In the genomic region with DNA sequence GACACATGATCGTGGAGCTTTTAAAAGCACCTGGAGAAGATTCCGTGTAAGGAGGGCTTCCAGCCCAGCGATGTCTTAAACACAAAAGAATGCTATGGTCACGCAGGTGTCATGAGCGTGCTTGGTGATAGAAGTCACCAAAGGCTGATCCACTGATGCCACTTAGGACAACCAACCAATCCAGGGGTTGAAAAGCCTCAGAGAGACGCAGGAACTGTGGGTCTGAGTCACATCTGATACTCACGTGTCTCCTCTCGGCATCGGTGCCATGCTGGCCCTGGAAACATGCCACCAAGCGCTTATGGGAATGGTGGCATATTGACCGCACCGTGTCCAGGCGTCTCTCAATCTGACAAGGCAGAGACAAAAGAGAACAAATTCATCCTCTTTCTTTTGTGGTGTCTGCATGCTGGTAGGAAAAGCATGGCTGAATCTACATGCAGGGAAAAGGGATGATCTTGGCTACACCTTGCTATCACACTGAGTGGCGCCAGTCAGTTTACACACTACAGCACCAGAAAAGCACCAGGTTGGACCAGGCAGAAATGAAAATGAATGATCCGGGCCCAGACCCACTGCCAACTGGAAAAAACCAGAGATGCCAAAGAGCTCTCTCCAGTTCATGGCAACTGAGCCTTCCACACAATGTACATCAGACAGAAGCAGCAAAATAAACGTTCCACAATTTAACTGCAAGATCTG, we compare ENCODE assay signal across 14 cellular contexts. TPM values are rescaled to one million over a fixed set of nuclear protein-coding genes. Genes with fewer than 3 reads are reported as not detected.
DNase-seq lines count a peak whose midpoint lies in the region; ATAC-seq, FAIRE-seq and TF ChIP-seq lines count a peak whose summit lies in the region.
"Had no signal": no experiment of that assay in that cellular context is flagged by ENCODE, and none has a peak within 500 bp of the region (broad histone marks: within the 10 kb centered on the region; RNA-seq: fewer than 3 reads in every experiment).

No MANE protein-coding gene starts in this region.

- POLR2A ChIA-PET in HepG2 (lab: Yijun Ruan, JAX), result no interaction called here

- 84% methylated on average over 12 of the region's 16 CpGs for whole genome bisulfite sequencing in right lobe of liver (ENCODE audit: insufficient coverage, low coverage, low lambda C conversion rate, missing lambda C conversion rate)
- 94% methylated on average over 16 of the region's 16 CpGs for WGBS in HepG2 (ENCODE audit: low lambda C conversion rate)

- H3K27ac ChIP-seq in right lobe of liver (peak overlapping the region; percentile 1 to 35 (median 24)), HepG2 (ENCODE audit: extremely low read length, insufficient read depth, low read length) (no peak overlapping the region), brain microvascular endothelial cell (peak overlapping the region; percentile 71), osteoblast (ENCODE audit: low read depth, low read length) (peak overlapping the region; percentile 85)
- H3K27ac ChIP-seq: ovary, VCaP had no signal

- CTCF ChIA-PET in HepG2 (lab: Yijun Ruan, JAX; ENCODE audit: low intra/inter-chr PET ratio, low total read pairs), result no interaction called here

- no peak overlapping the region for H3K9ac ChIP-seq in HepG2 (ENCODE audit: insufficient read depth, low read depth, low read length)

- H3K9me3 ChIP-seq in right lobe of liver, result no peaks in the 10 kb centered on the region
- H3K9me3 ChIP-seq in HepG2 (ENCODE audit: low read length), result no peaks in the 10 kb centered on the region
- no peaks in the 10 kb centered on the region for H3K9me3 ChIP-seq in osteoblast (ENCODE audit: low read depth, low read length)
- H3K9me3 ChIP-seq: ovary had no signal

- H4K20me1 ChIP-seq in HepG2 (ENCODE audit: insufficient read depth, low read length) (0 out of 2 replicates have a peak, but pooled peaks cover 3% of the 10 kb centered on the region), osteoblast (ENCODE audit: insufficient read depth, low read length) (peaks cover 6% of the 10 kb centered on the region)

- no TSS peak for BruUV-seq in HepG2 (replicated peaks; lab: Mats Ljungman, UMichigan)

- intact Hi-C loops in right lobe of liver (cut with DNase I) (no loop called here), HepG2 (cut with micrococcal nuclease; ENCODE audit: unreplicated experiment) (no loop called here)

- H3K36me3 ChIP-seq in right lobe of liver (no peaks in the 10 kb centered on the region), HepG2 (replicated peaks in 1 of 2; ENCODE audit: control insufficient read depth in 1 of 2, insufficient read depth in 2 of 2, low read length in 2 of 2) (peaks cover 28 to 50% of the 10 kb centered on the region in 2 experiments), brain microvascular endothelial cell (replicated peaks) (peaks cover 36% of the 10 kb centered on the region), osteoblast (ENCODE audit: insufficient read depth, low read length) (peaks cover 45% of the 10 kb centered on the region)
- H3K36me3 ChIP-seq: ovary had no signal

- H3K27me3 ChIP-seq in right lobe of liver, result no peaks in the 10 kb centered on the region
- H3K27me3 ChIP-seq in HepG2 (ENCODE audit: control insufficient read depth in 1 of 2, insufficient read depth in 2 of 2, low read length in 2 of 2), result no peaks in the 10 kb centered on the region
- no peaks in the 10 kb centered on the region for H3K27me3 ChIP-seq in brain microvascular endothelial cell (replicated peaks)
- H3K27me3 ChIP-seq in osteoblast (ENCODE audit: insufficient read depth, low read length), result no peaks in the 10 kb centered on the region
- H3K27me3 ChIP-seq: ovary had no signal

- H2AFZ ChIP-seq in HepG2 (ENCODE audit: low read length), result no peak overlapping the region
- peak overlapping the region; percentile 8 for H2AFZ ChIP-seq in osteoblast (ENCODE audit: low read length)

- TF ChIP-seq CTCF in right lobe of liver (IDR thresholded peaks at IDR 0.05) (no peak), HepG2 (CRISPR knock-in tag; IDR thresholded peaks at IDR 0.05) (no peak), brain microvascular endothelial cell (IDR thresholded peaks at IDR 0.05; ENCODE audit: low read depth, low read length, missing control alignments) (no peak), osteoblast (IDR thresholded peaks at IDR 0.05; ENCODE audit: extremely low read depth, low read depth, low read length) (no peak)

- DNase-seq in right lobe of liver (peak in 1 of 3 donors; percentile 39), HepG2 (ENCODE audit: low spot score) (no peak), brain microvascular endothelial cell (no peak), osteoblast (ENCODE audit: insufficient read length, low spot score, missing footprints) (no peak), NCI-H1694 (lab: John Stamatoyannopoulos, UW) (no peak), RPMI8226 (no peak)
- DNase-seq: AML-193; ovary; stimulated activated CD4-positive, alpha-beta T cell treated with anti-CD3 and anti-CD28 coated beads, Interleukin-4, amount 100 ng/mL, for 1 hour had no signal

- no peak for TF ChIP-seq RAD21 in HepG2 (CRISPR knock-in tag; IDR thresholded peaks at IDR 0.05)

- no peak for TF ChIP-seq POLR2A in right lobe of liver (IDR thresholded peaks at IDR 0.05)
- TF ChIP-seq POLR2A in HepG2 (IDR thresholded peaks at IDR 0.05; ENCODE audit: insufficient read depth in 1 of 2, low read depth in 2 of 2, low read length in 2 of 2), result no peak

- no peak overlapping the region for H3K4me2 ChIP-seq in HepG2 (ENCODE audit: low read depth, low read length)
- peak overlapping the region; percentile 69 for H3K4me2 ChIP-seq in osteoblast (ENCODE audit: insufficient read depth, low read length)

- H3K4me3 ChIP-seq in right lobe of liver (no peak overlapping the region), HepG2 (replicated peaks in 1 of 3; ENCODE audit: insufficient read depth in 1 of 3, low read depth in 2 of 3, low read length in 3 of 3) (no peak overlapping the region), brain microvascular endothelial cell (ENCODE audit: low read depth, low read length) (no peak overlapping the region), osteoblast (ENCODE audit: insufficient read depth, low read length) (peak overlapping the region; percentile 18)
- H3K4me3 ChIP-seq: ovary had no signal

- FAIRE-seq in HepG2 (lab: Jason Lieb, UNC), result no peak
- FAIRE-seq: keratinocyte, RCC 7860 had no signal

- no peak for ATAC-seq in right lobe of liver
- no peak for ATAC-seq in HepG2
- no peak for ATAC-seq in HG03565 (IDR thresholded peaks at IDR 0.05; ENCODE audit: unreplicated experiment)
- no peak for ATAC-seq in HG02870 (IDR thresholded peaks at IDR 0.05; ENCODE audit: unreplicated experiment)

- in situ Hi-C loops in HepG2 (cut with HindIII; ENCODE audit: extremely low pct_ligation_motif_present, low pct_unique_long_range_greater_than_20kb) (no loop called here), brain microvascular endothelial cell (cut with HindIII; ENCODE audit: low pct_ligation_motif_present, low sequenced_read_pairs) (no loop called here)

- H3K4me1 ChIP-seq in right lobe of liver, result peaks cover 0 to 36% (median 0%) of the 10 kb centered on the region in 4 donors
- H3K4me1 ChIP-seq in HepG2 (ENCODE audit: insufficient read depth, low read length), result peaks cover 37% of the 10 kb centered on the region
- peaks cover 49% of the 10 kb centered on the region for H3K4me1 ChIP-seq in osteoblast (ENCODE audit: insufficient read depth, low read length)

- H3K79me2 ChIP-seq in HepG2 (ENCODE audit: insufficient read depth, low read length) (peaks cover 30% of the 10 kb centered on the region), osteoblast (ENCODE audit: insufficient read depth, low read length) (peaks cover 84% of the 10 kb centered on the region)

- no peak for TF ChIP-seq EP300 in HepG2 (IDR thresholded peaks at IDR 0.05; ENCODE audit: low read depth in 2 of 2, low read length in 2 of 2)
- TF ChIP-seq EP300 in HepG2 (CRISPR knock-in tag; IDR thresholded peaks at IDR 0.05; ENCODE audit: borderline replicate concordance), result no peak

TF ChIP-seq in HepG2, 621 proteins besides CTCF, POLR2A, EP300 and RAD21 (continues in another document):
- no peak for TF ChIP-seq ZNF383 (CRISPR knock-in tag; IDR thresholded peaks at IDR 0.05; ENCODE audit: borderline replicate concordance)
- no peak for TF ChIP-seq TEAD2 (CRISPR knock-in tag; IDR thresholded peaks at IDR 0.05)
- TF ChIP-seq CCDC6 (CRISPR knock-in tag; IDR thresholded peaks at IDR 0.05), result no peak
- no peak for TF ChIP-seq CHD2 (IDR thresholded peaks at IDR 0.05; ENCODE audit: low read depth, low read length)

RNA-seq across cellular contexts. Expression of a gene that starts 38.0 kb away (rescaled TPM):
- total RNA-seq in right lobe of liver, result 10 to 100 TPM; 20.9 to 33.9 (median 26.3) TPM
- total RNA-seq in HepG2 (2016; rRNA removed; fragmentation: Illumina TruSeq; extraction: Trizol), result 24.6 and 43.8 TPM in 2 replicates
- 13.5 and 14.6 TPM in 2 replicates for total RNA-seq in HepG2 (2016; cell fraction: cytosol; rRNA removed; fragmentation: Illumina TruSeq; extraction: Trizol; ENCODE audit: low read depth)
- 22.9 and 34.1 TPM in 2 replicates for total RNA-seq in HepG2 (2016; cell fraction: insoluble cytoplasmic fraction; rRNA removed; fragmentation: Illumina TruSeq; extraction: Trizol)
- 38.2 and 42.2 TPM in 2 replicates for total RNA-seq in HepG2 (2016; cell fraction: membrane; rRNA removed; fragmentation: Illumina TruSeq; extraction: Trizol)
- 51.5 and 56.4 TPM in 2 replicates for total RNA-seq in HepG2 (2016; cell fraction: nucleus; rRNA removed; fragmentation: Illumina TruSeq; extraction: Trizol)
- polyA plus RNA-seq in HepG2 (2011; rRNA removed), result 18.7 and 20.8 TPM in 2 replicates
- polyA plus RNA-seq in HepG2 (2011; cell fraction: cytosol; rRNA removed), result 12.9 and 15.6 TPM in 2 replicates
- polyA plus RNA-seq in HepG2 (2011; cell fraction: nucleus; rRNA removed), result 45.1 and 48.7 TPM in 2 replicates
- 43.9 and 44.3 TPM in 2 replicates for polyA plus RNA-seq in HepG2 (2012)
- 13.4 and 14.4 TPM in 2 replicates for polyA plus RNA-seq in HepG2 (2016; cell fraction: cytosol; fragmentation: Illumina TruSeq; extraction: Trizol; ENCODE audit: low read depth)
- polyA plus RNA-seq in HepG2 (2016; cell fraction: insoluble cytoplasmic fraction; fragmentation: Illumina TruSeq; extraction: Trizol; ENCODE audit: low read depth), result 50.2 and 64.9 TPM in 2 replicates
- 28.7 and 35.1 TPM in 2 replicates for polyA plus RNA-seq in HepG2 (2016; cell fraction: membrane; fragmentation: Illumina TruSeq; extraction: Trizol; ENCODE audit: low read depth)
- polyA plus RNA-seq in HepG2 (2016; cell fraction: nucleus; fragmentation: Illumina TruSeq; extraction: Trizol; ENCODE audit: insufficient read depth, low read depth), result 76.7 and 80.0 TPM in 2 replicates
- 32.6 and 34.6 TPM in 2 replicates for polyA minus RNA-seq in HepG2 (2011; rRNA and poly(A)+ RNA removed; ENCODE audit: low replicate concordance)
- polyA minus RNA-seq in HepG2 (2011; cell fraction: cytosol; rRNA and poly(A)+ RNA removed), result 25.9 and 33.1 TPM in 2 replicates
- polyA minus RNA-seq in HepG2 (2011; cell fraction: nucleus; rRNA and poly(A)+ RNA removed), result 83.6 and 90.6 TPM in 2 replicates
- 34.7 and 40.1 TPM in 2 replicates for total RNA-seq in osteoblast
